Comparison of ENCODE assay signal across 14 cellular contexts in genomic region chr10:72344932-72345331, GRCh38. TPM values are rescaled to one million over a fixed set of nuclear protein-coding genes. Genes with fewer than 3 reads are reported as not detected.
DNase-seq lines count a peak whose midpoint lies in the region; ATAC-seq and TF ChIP-seq lines count a peak whose summit lies in the region.
"Had no signal": no experiment of that assay in that cellular context is flagged by ENCODE, and none has a peak within 500 bp of the region (broad histone marks: within the 10 kb centered on the region; RNA-seq: fewer than 3 reads in every experiment).

No MANE protein-coding gene starts in this region.

- CTCF ChIA-PET in GM10248 (lab: Yijun Ruan, JAX) (interaction anchor here (0.6 to 10.0 kb wide), 6 partner anchors 7 to 449 kb away, joined by 3 to 78 read pairs (median 8); no protein-coding TSS in a partner anchor), RWPE1 (lab: Yijun Ruan, JAX) (interaction anchor here (0.6 to 1.5 kb wide), 3 partner anchors 8 to 350 kb away, joined by 3 to 7 read pairs (median 4); no protein-coding TSS in a partner anchor)

- H3K4me1 ChIP-seq in BLaER1 = peaks cover 28% of the 10 kb centered on the region
- H3K4me1 ChIP-seq: BE2C had no signal

- no peak for ATAC-seq in HG02970 (IDR thresholded peaks at IDR 0.05; ENCODE audit: low FRiP score, unreplicated experiment)
- ATAC-seq: left cardiac atrium had no signal

- POLR2A ChIA-PET in GM10248 (lab: Yijun Ruan, JAX) = interaction anchor here (0.6 to 0.8 kb wide), 3 partner anchors 72 to 751 kb away, joined by 3 read pairs; no protein-coding TSS in a partner anchor
- POLR2A ChIA-PET in RWPE1 (lab: Yijun Ruan, JAX; ENCODE audit: low non-redundant PET) = no interaction called here

- intact Hi-C loops in dorsolateral prefrontal cortex (cut with DNase I) = no loop called here

- peaks cover 82% of the 10 kb centered on the region for H3K36me3 ChIP-seq in BLaER1

- DNase-seq in GM10248 (ENCODE audit: extremely low spot score) = peak; percentile 60
- DNase-seq in RWPE1 (ENCODE audit: low spot score) = no peak
- DNase-seq in dorsolateral prefrontal cortex = no peak
- DNase-seq in NCI-H446 (lab: John Stamatoyannopoulos, UW) = no peak
- DNase-seq in dermis blood vessel endothelial cell = no peak
- DNase-seq in GM03348 (ENCODE audit: low spot score) = no peak
- DNase-seq: anterior cingulate cortex, BE2C, left cardiac atrium, NCI-H1092 had no signal

- H3K27me3 ChIP-seq in BLaER1 (no peaks in the 10 kb centered on the region), dorsolateral prefrontal cortex (no peaks in the 10 kb centered on the region)
- H3K27me3 ChIP-seq: BE2C had no signal

- peaks cover 55% of the 10 kb centered on the region for H4K20me1 ChIP-seq in BLaER1

- peak overlapping the region; percentile 82 for H3K4me2 ChIP-seq in BLaER1
- H3K4me2 ChIP-seq: smooth muscle cell had no signal

- peak overlapping the region; percentile 44 for H3K27ac ChIP-seq in BLaER1
- H3K27ac ChIP-seq in RWPE1 = peak overlapping the region; percentile 27
- H3K27ac ChIP-seq in dorsolateral prefrontal cortex = peak overlapping the region in 49 of 59 donors; percentile 7 to 80 (median 59)
- H3K27ac ChIP-seq: thoracic aorta had no signal

- no peaks in the 10 kb centered on the region for H3K9me3 ChIP-seq in BLaER1
- H3K9me3 ChIP-seq: BE2C, thoracic aorta had no signal

- TF ChIP-seq CTCF in GM10248 (IDR thresholded peaks at IDR 0.05; ENCODE audit: control extremely low read depth, extremely low read depth, low read depth, missing control alignments) (no peak), RWPE1 (conservative IDR thresholded peaks at IDR 0.05; ENCODE audit: low read depth) (no peak), dorsolateral prefrontal cortex (IDR thresholded peaks at IDR 0.05 in 54 of 56, conservative IDR thresholded peaks at IDR 0.05 in 2 of 56; ENCODE audit: low read depth in 1 of 56, partially characterized antibody in 56 of 56) (no peak)

- peak overlapping the region; percentile 48; the same call in 1 of the 2 replicates for H3K9ac ChIP-seq in BLaER1

- H3K4me3 ChIP-seq in BLaER1 = no peak overlapping the region
- no peak overlapping the region for H3K4me3 ChIP-seq in dorsolateral prefrontal cortex
- H3K4me3 ChIP-seq: smooth muscle cell, thoracic aorta had no signal

RNA-seq across cellular contexts. Expression of gene DNAJB12, which starts 9.8 kb away (rescaled TPM):
- total RNA-seq in dorsolateral prefrontal cortex (10 to 100 TPM; 25.5 to 44.3 (median 34.1) TPM), dermis blood vessel endothelial cell (25.9 and 35.9 TPM in 2 replicates)
